In genomic region chr19:18156268-18156667, GRCh38 we compare ENCODE assay signal across 14 cellular contexts. TPM values are rescaled to one million over a fixed set of nuclear protein-coding genes. Genes with fewer than 3 reads are reported as not detected.
DNase-seq lines count a peak whose midpoint lies in the region; ATAC-seq and TF ChIP-seq lines count a peak whose summit lies in the region.
"Had no signal": no experiment of that assay in that cellular context is flagged by ENCODE, and none has a peak within 500 bp of the region (broad histone marks: within the 10 kb centered on the region; RNA-seq: fewer than 3 reads in every experiment).

No MANE protein-coding gene starts in this region.

- no peak for DNase-seq in CD4-positive, CD25-positive, alpha-beta regulatory T cell
- DNase-seq in WTC11 (ENCODE audit: low spot score) (no peak), sigmoid colon (no peak), NAMALWA (ENCODE audit: low spot score) (no peak), MM.1S (no peak)
- DNase-seq in CD8-positive, alpha-beta memory T cell = no peak
- DNase-seq: activated CD4-positive, alpha-beta T cell treated with anti-CD3 and anti-CD28 coated beads, Interleukin-2, amount 10 ng/mL, durations not matched to agents 24 days and 14 days; activated gamma-delta T cell; AML-193; cerebellar nuclear complex; natural killer cell; SW 1271 had no signal

- peaks cover 27% of the 10 kb centered on the region for H3K4me1 ChIP-seq in CD4-positive, CD25-positive, alpha-beta regulatory T cell (ENCODE audit: control insufficient read depth, insufficient read depth, low read length, poor library complexity, severe bottlenecking)
- peaks cover 0 to 75% (median 37%) of the 10 kb centered on the region in 3 donors for H3K4me1 ChIP-seq in gastroesophageal sphincter
- H3K4me1 ChIP-seq in sigmoid colon = peaks cover 0 to 64% (median 58%) of the 10 kb centered on the region in 4 donors
- H3K4me1 ChIP-seq in CD8-positive, alpha-beta memory T cell (ENCODE audit: insufficient read depth, low read length) = peaks cover 24% of the 10 kb centered on the region
- H3K4me1 ChIP-seq in MM.1S (ENCODE audit: low read length) = 0 out of 2 replicates have a peak, but pooled peaks cover 6% of the 10 kb centered on the region

- no peaks in the 10 kb centered on the region for H3K9me2 ChIP-seq in MM.1S (replicated peaks; ENCODE audit: insufficient read depth, low read length)

- peaks cover 3% of the 10 kb centered on the region for H3K36me3 Mint-ChIP-seq in CD4-positive, CD25-positive, alpha-beta regulatory T cell
- H3K36me3 Mint-ChIP-seq in WTC11 = peaks cover 5% of the 10 kb centered on the region; the same call in 1 of the 2 replicates
- H3K36me3 Mint-ChIP-seq in CD8-positive, alpha-beta memory T cell = peaks cover 0 to 15% (median 0%) of the 10 kb centered on the region in 3 donors
- H3K36me3 Mint-ChIP-seq: natural killer cell had no signal

- H3K9ac ChIP-seq in MM.1S (ENCODE audit: low read length) = no peak overlapping the region

- POLR2A ChIA-PET in WTC11 (lab: Charles Lee) = no interaction called here
- POLR2A ChIA-PET in CD8-positive, alpha-beta memory T cell (lab: Charles Lee) = no interaction called here

- no peak overlapping the region for H3K4me3 ChIP-seq in CD4-positive, CD25-positive, alpha-beta regulatory T cell (ENCODE audit: low read depth, low read length)
- H3K4me3 ChIP-seq in gastroesophageal sphincter (no peak overlapping the region), sigmoid colon (no peak overlapping the region), MM.1S (ENCODE audit: low read length) (no peak overlapping the region)
- H3K4me3 ChIP-seq in CD8-positive, alpha-beta memory T cell (ENCODE audit: low read length) = no peak overlapping the region

- H3K79me2 ChIP-seq in MM.1S (ENCODE audit: low read length) = peaks cover 14% of the 10 kb centered on the region; the same call in 1 of the 2 replicates

- no peak overlapping the region for H3K27ac ChIP-seq in CD4-positive, CD25-positive, alpha-beta regulatory T cell (ENCODE audit: insufficient read depth, low read length, poor library complexity, severe bottlenecking)
- H3K27ac ChIP-seq in gastroesophageal sphincter = peak overlapping the region in 3 of 4 donors; percentile 82 to 85 (median 84)
- peak overlapping the region; percentile 67 to 83 (median 75) for H3K27ac ChIP-seq in sigmoid colon
- H3K27ac ChIP-seq in CD8-positive, alpha-beta memory T cell (ENCODE audit: low read depth, low read length) = no peak overlapping the region
- H3K27ac ChIP-seq in MM.1S (ENCODE audit: low read length) = no peak overlapping the region

- no peaks in the 10 kb centered on the region for H3K9me3 ChIP-seq in CD4-positive, CD25-positive, alpha-beta regulatory T cell (ENCODE audit: control insufficient read depth in 2 of 2, low read length in 2 of 2)
- H3K9me3 ChIP-seq in gastroesophageal sphincter (no peaks in the 10 kb centered on the region), sigmoid colon (no peaks in the 10 kb centered on the region), MM.1S (replicated peaks; ENCODE audit: insufficient read depth, low read length) (no peaks in the 10 kb centered on the region)
- H3K9me3 ChIP-seq in CD8-positive, alpha-beta memory T cell (ENCODE audit: low read length) = no peaks in the 10 kb centered on the region

- H3K36me3 ChIP-seq in CD4-positive, CD25-positive, alpha-beta regulatory T cell (ENCODE audit: control insufficient read depth, insufficient read depth, low read length) = no peaks in the 10 kb centered on the region
- peaks cover 0 to 8% of the 10 kb centered on the region in 2 donors for H3K36me3 ChIP-seq in gastroesophageal sphincter
- peaks cover 0 to 8% (median 6%) of the 10 kb centered on the region in 4 donors for H3K36me3 ChIP-seq in sigmoid colon
- no peaks in the 10 kb centered on the region for H3K36me3 ChIP-seq in CD8-positive, alpha-beta memory T cell (ENCODE audit: insufficient read depth, low read length)
- H3K36me3 ChIP-seq in MM.1S (replicated peaks; ENCODE audit: insufficient read depth, low read length) = no peaks in the 10 kb centered on the region

- TF ChIP-seq EP300 in gastroesophageal sphincter (IDR thresholded peaks at IDR 0.05) (no peak), sigmoid colon (IDR thresholded peaks at IDR 0.05) (no peak)

- CTCF ChIA-PET in WTC11 (lab: Charles Lee) = interaction anchor here (2.0 to 2.8 kb wide), 2 partner anchors 43 to 95 kb away, joined by 8 to 16 read pairs; no protein-coding TSS in a partner anchor
- CTCF ChIA-PET in CD8-positive, alpha-beta memory T cell (lab: Charles Lee) = interaction anchor here (1.6 kb wide), 1 partner anchor 43 kb away, joined by 4 read pairs; no protein-coding TSS in a partner anchor

- H3K27ac Mint-ChIP-seq in CD4-positive, CD25-positive, alpha-beta regulatory T cell = peak overlapping the region in 1 of 3 donors; percentile 60
- H3K27ac Mint-ChIP-seq in WTC11 = peak overlapping the region; percentile 78; the same call in 1 of the 2 replicates
- peak overlapping the region in 4 of 8 donors; percentile 48 to 85 (median 62) for H3K27ac Mint-ChIP-seq in CD8-positive, alpha-beta memory T cell
- H3K27ac Mint-ChIP-seq: activated CD4-positive, alpha-beta T cell treated with anti-CD3 and anti-CD28 coated beads, Interleukin-2, amount 10 ng/mL, durations not matched to agents 24 days and 14 days; natural killer cell had no signal

- TF ChIP-seq CTCF in WTC11 (IDR thresholded peaks at IDR 0.05) (no peak), gastroesophageal sphincter (IDR thresholded peaks at IDR 0.05) (no peak), sigmoid colon (IDR thresholded peaks at IDR 0.05) (no peak), MM.1S (IDR thresholded peaks at IDR 0.05; ENCODE audit: low read length) (no peak)

- no peaks in the 10 kb centered on the region for H4K20me1 ChIP-seq in MM.1S (ENCODE audit: insufficient read depth, low read length)

- no peak for ATAC-seq in CD4-positive, CD25-positive, alpha-beta regulatory T cell (ENCODE audit: low read depth in 2 of 2)
- ATAC-seq in WTC11 = no peak
- ATAC-seq in gastroesophageal sphincter = no peak
- no peak for ATAC-seq in HG02970 (IDR thresholded peaks at IDR 0.05; ENCODE audit: low FRiP score, unreplicated experiment)
- ATAC-seq: natural killer cell had no signal

- 73 to 87% methylated on average over 6 of the region's 6 CpGs for WGBS in gastroesophageal sphincter (ENCODE audit: low coverage in 1 of 2), 2 donors
- 85 to 93% methylated on average over 6 of the region's 6 CpGs for WGBS in sigmoid colon, 2 donors

- H2AFZ ChIP-seq in MM.1S (ENCODE audit: low read length) = no peak overlapping the region

- TF ChIP-seq POLR2A in gastroesophageal sphincter (IDR thresholded peaks at IDR 0.05) (no peak), sigmoid colon (IDR thresholded peaks at IDR 0.05) (no peak)

- peaks cover 0 to 2% (median 0%) of the 10 kb centered on the region in 7 donors for H3K9me3 Mint-ChIP-seq in CD4-positive, CD25-positive, alpha-beta regulatory T cell
- H3K9me3 Mint-ChIP-seq in WTC11 = no peaks in the 10 kb centered on the region
- no peaks in the 10 kb centered on the region for H3K9me3 Mint-ChIP-seq in CD8-positive, alpha-beta memory T cell
- H3K9me3 Mint-ChIP-seq: activated CD4-positive, alpha-beta T cell treated with anti-CD3 and anti-CD28 coated beads, Interleukin-2, amount 10 ng/mL, durations not matched to agents 24 days and 14 days; natural killer cell had no signal

- peaks cover 6% of the 10 kb centered on the region for H3K27me3 Mint-ChIP-seq in CD4-positive, CD25-positive, alpha-beta regulatory T cell
- H3K27me3 Mint-ChIP-seq in WTC11 (ENCODE audit: low read depth) = no peaks in the 10 kb centered on the region
- no peaks in the 10 kb centered on the region for H3K27me3 Mint-ChIP-seq in CD8-positive, alpha-beta memory T cell
- H3K27me3 Mint-ChIP-seq: activated CD4-positive, alpha-beta T cell treated with anti-CD3 and anti-CD28 coated beads, Interleukin-2, amount 10 ng/mL, durations not matched to agents 24 days and 14 days had no signal

- no peaks in the 10 kb centered on the region for H3K27me3 ChIP-seq in CD4-positive, CD25-positive, alpha-beta regulatory T cell (ENCODE audit: control insufficient read depth, insufficient read depth, low read length)
- no peaks in the 10 kb centered on the region for H3K27me3 ChIP-seq in gastroesophageal sphincter
- H3K27me3 ChIP-seq in sigmoid colon = no peaks in the 10 kb centered on the region
- H3K27me3 ChIP-seq in CD8-positive, alpha-beta memory T cell (ENCODE audit: insufficient read depth, low read length, poor library complexity, severe bottlenecking) = no peaks in the 10 kb centered on the region
- no peaks in the 10 kb centered on the region for H3K27me3 ChIP-seq in MM.1S (replicated peaks; ENCODE audit: insufficient read depth, low read length)

- peak overlapping the region in 3 of 4 donors; percentile 1 to 65 (median 44) for H3K4me3 Mint-ChIP-seq in CD4-positive, CD25-positive, alpha-beta regulatory T cell
- H3K4me3 Mint-ChIP-seq in WTC11 = no peak overlapping the region
- H3K4me3 Mint-ChIP-seq in CD8-positive, alpha-beta memory T cell = peak overlapping the region in 1 of 7 donors; percentile 60
- H3K4me3 Mint-ChIP-seq: activated CD4-positive, alpha-beta T cell treated with anti-CD3 and anti-CD28 coated beads, Interleukin-2, amount 10 ng/mL, durations not matched to agents 24 days and 14 days; natural killer cell had no signal

- intact Hi-C loops in sigmoid colon (cut with DNase I) = no loop called here

- no peak overlapping the region for H3K4me2 ChIP-seq in MM.1S (ENCODE audit: low read depth, low read length)

- H3K4me1 Mint-ChIP-seq in CD4-positive, CD25-positive, alpha-beta regulatory T cell = peaks cover 5 to 37% (median 12%) of the 10 kb centered on the region in 4 donors
- H3K4me1 Mint-ChIP-seq in WTC11 = peaks cover 28% of the 10 kb centered on the region
- peaks cover 28 to 35% (median 34%) of the 10 kb centered on the region in 3 donors for H3K4me1 Mint-ChIP-seq in CD8-positive, alpha-beta memory T cell

- H3F3A ChIP-seq in MM.1S (ENCODE audit: insufficient read depth, low read length) = peaks cover 17% of the 10 kb centered on the region

RNA-seq across cellular contexts. Expression of gene PIK3R2, which starts 3.3 kb away (rescaled TPM):
- total RNA-seq in CD4-positive, CD25-positive, alpha-beta regulatory T cell = 9.4 TPM
- polyA plus RNA-seq in CD4-positive, CD25-positive, alpha-beta regulatory T cell = 1 to 10 TPM in 2 of 4 donors, under 1 TPM in 2; 0.42 to 3.6 (median 2.0) TPM
- total RNA-seq in WTC11 (2021) (51.9 to 56.9 TPM (median 53.8 TPM) in 3 replicates), gastroesophageal sphincter (10 to 100 TPM in 3 of 4 donors, 1 to 10 TPM in 1; 5.3 to 30.1 (median 22.7) TPM), sigmoid colon (10 to 100 TPM in 2 of 4 donors, 1 to 10 TPM in 2; 7.8 to 18.0 (median 9.5) TPM)
- 1 to 10 TPM; 1.8 to 8.7 (median 6.5) TPM for polyA plus RNA-seq in sigmoid colon
- total RNA-seq in CD8-positive, alpha-beta memory T cell = 10 to 100 TPM; 17.7 to 17.9 TPM
- 5.7 TPM for polyA plus RNA-seq in CD8-positive, alpha-beta memory T cell

RNA-seq across cellular contexts. Expression of gene IFI30, which starts 17.3 kb away (rescaled TPM):
- total RNA-seq in CD4-positive, CD25-positive, alpha-beta regulatory T cell = 2.3 TPM
- 10 to 100 TPM in 2 of 4 donors, 1 to 10 TPM in 2; 7.1 to 17.8 (median 9.7) TPM for polyA plus RNA-seq in CD4-positive, CD25-positive, alpha-beta regulatory T cell
- 20.2 to 30.3 TPM (median 26.2 TPM) in 3 replicates for total RNA-seq in WTC11 (2021)
- 10 to 100 TPM in 3 of 4 donors, 1 to 10 TPM in 1; 4.4 to 79.6 (median 40.8) TPM for total RNA-seq in gastroesophageal sphincter
- total RNA-seq in sigmoid colon = 10 to 100 TPM in 3 of 4 donors, 1 to 10 TPM in 1; 9.1 to 45.7 (median 44.5) TPM
- polyA plus RNA-seq in sigmoid colon = 100 to 1,000 TPM in 2 of 3 donors, 10 to 100 TPM in 1; 96.7 to 412 (median 178) TPM
- 10 to 100 TPM; 33.3 to 34.5 TPM for total RNA-seq in CD8-positive, alpha-beta memory T cell
- polyA plus RNA-seq in CD8-positive, alpha-beta memory T cell = 10.9 TPM

RNA-seq across cellular contexts. Expression of gene MPV17L2, which starts 36.8 kb away (rescaled TPM):
- 5.5 TPM for total RNA-seq in CD4-positive, CD25-positive, alpha-beta regulatory T cell
- polyA plus RNA-seq in CD4-positive, CD25-positive, alpha-beta regulatory T cell = 10 to 100 TPM; 11.3 to 20.8 (median 13.9) TPM
- 26.3 to 29.8 TPM (median 28.0 TPM) in 3 replicates for total RNA-seq in WTC11 (2021)
- 10 to 100 TPM; 13.8 to 30.7 (median 22.4) TPM for total RNA-seq in gastroesophageal sphincter
- 10 to 100 TPM; 15.8 to 37.3 (median 26.2) TPM for total RNA-seq in sigmoid colon
- 10 to 100 TPM in 2 of 3 donors, 1 to 10 TPM in 1; 9.0 to 26.4 (median 12.0) TPM for polyA plus RNA-seq in sigmoid colon
- total RNA-seq in CD8-positive, alpha-beta memory T cell = 10 to 100 TPM; 24.2 to 24.6 TPM
- polyA plus RNA-seq in CD8-positive, alpha-beta memory T cell = 12.6 TPM

RNA-seq across cellular contexts. Expression of gene RAB3A, which starts 47.6 kb away (rescaled TPM):
- total RNA-seq in CD4-positive, CD25-positive, alpha-beta regulatory T cell = 5.1 TPM
- 1 to 10 TPM in 2 of 4 donors, under 1 TPM in 2; 0.87 to 1.6 (median 1.2) TPM for polyA plus RNA-seq in CD4-positive, CD25-positive, alpha-beta regulatory T cell
- 12.2 to 14.7 TPM (median 14.6 TPM) in 3 replicates for total RNA-seq in WTC11 (2021)
- 1 to 10 TPM in 3 of 4 donors, under 1 TPM in 1; 0.92 to 3.8 (median 1.6) TPM for total RNA-seq in gastroesophageal sphincter
- total RNA-seq in sigmoid colon = 1 to 10 TPM in 3 of 4 donors, under 1 TPM in 1; 0.66 to 2.9 (median 2.2) TPM
- polyA plus RNA-seq in sigmoid colon = 1 to 10 TPM; 2.1 to 4.8 (median 4.2) TPM
- total RNA-seq in CD8-positive, alpha-beta memory T cell = 1 to 10 TPM; 2.9 to 3.8 TPM
- 0.59 TPM for polyA plus RNA-seq in CD8-positive, alpha-beta memory T cell

RNA-seq across cellular contexts. Expression of gene MAST3, which starts 58.7 kb away (rescaled TPM):
- total RNA-seq in CD4-positive, CD25-positive, alpha-beta regulatory T cell = 45.9 TPM
- polyA plus RNA-seq in CD4-positive, CD25-positive, alpha-beta regulatory T cell = 1 to 10 TPM; 8.1 to 9.0 (median 8.6) TPM
- 10.8 to 11.5 TPM (median 11.2 TPM) in 3 replicates for total RNA-seq in WTC11 (2021)
- 1 to 10 TPM; 3.3 to 8.8 (median 4.8) TPM for total RNA-seq in gastroesophageal sphincter
- 1 to 10 TPM; 2.6 to 6.9 (median 3.3) TPM for total RNA-seq in sigmoid colon
- 10 to 100 TPM in 1 of 3 donors, 1 to 10 TPM in 2; 4.2 to 16.3 (median 5.3) TPM for polyA plus RNA-seq in sigmoid colon
- total RNA-seq in CD8-positive, alpha-beta memory T cell = 10 to 100 TPM; 15.0 to 15.9 TPM
- polyA plus RNA-seq in CD8-positive, alpha-beta memory T cell = 18.6 TPM

Comparison
In these comparisons a context has a peak if more than half of its experiments do, and no peak if none do; other contexts are left out.
1. H3K27ac ChIP-seq: peak in gastroesophageal sphincter (3 of 4) and sigmoid colon (4 of 4); none in CD4-positive, CD25-positive, alpha-beta regulatory T cell (single experiment), CD8-positive, alpha-beta memory T cell (single experiment) and MM.1S (single experiment).